In the genomic region with DNA sequence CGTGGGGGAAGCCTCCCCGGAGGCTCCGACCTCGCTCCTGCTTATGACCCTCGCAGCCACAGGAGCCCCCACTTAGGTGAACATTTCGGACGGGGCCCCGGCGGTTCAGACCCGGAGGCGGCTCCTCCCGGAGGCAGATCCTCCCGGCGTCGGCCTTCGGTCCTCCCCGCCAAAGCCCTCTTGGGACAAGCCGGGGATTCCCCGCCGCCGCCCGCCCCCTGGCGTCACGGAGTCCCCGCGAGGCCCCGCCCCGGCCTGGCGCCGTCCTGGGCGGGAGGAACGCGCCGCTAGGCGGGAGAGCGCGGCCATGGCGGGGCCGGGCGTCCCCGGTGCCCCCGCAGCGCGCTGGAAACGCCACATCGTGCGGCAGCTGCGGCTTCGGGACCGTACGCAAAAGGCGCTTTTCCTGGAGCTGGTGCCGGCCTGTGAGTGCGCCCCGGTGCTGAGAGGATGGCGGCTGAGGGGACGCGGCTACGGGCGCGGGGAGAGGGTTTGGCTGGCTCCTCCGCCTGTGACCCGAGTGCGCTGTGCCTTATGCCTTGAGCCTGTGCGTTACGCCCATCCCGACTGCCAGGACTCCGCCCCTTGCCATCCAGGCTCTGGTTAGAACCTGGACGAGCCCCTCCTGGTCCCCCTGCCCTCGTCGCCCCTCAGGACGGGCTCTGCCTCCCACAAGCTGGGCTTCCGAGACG, we compare ENCODE assay signal across 8 cellular contexts. TPM values are rescaled to one million over a fixed set of nuclear protein-coding genes. Genes with fewer than 3 reads are reported as not detected.
DNase-seq lines count a peak whose midpoint lies in the region; ATAC-seq, FAIRE-seq and TF ChIP-seq lines count a peak whose summit lies in the region.

ATG16L2 (plus strand) TSS at position 273 of the 692 bp plus-strand sequence; CDS start at position 308, 35 bp downstream.

- no peak for TF ChIP-seq CTCF in D721Med (IDR thresholded peaks at IDR 0.05; ENCODE audit: insufficient read depth, missing control alignments)

- H3K27me3 ChIP-seq in muscle layer of duodenum (ENCODE audit: low read depth, low read length), result no peaks in the 10 kb centered on the region

- H3K27ac ChIP-seq in muscle layer of duodenum (ENCODE audit: low read length), result peak within 1 kb of the TSS; percentile 80

- peaks cover 12 to 23% of the 10 kb centered on the region in 2 donors for H3K36me3 ChIP-seq in muscle layer of duodenum (ENCODE audit: control insufficient read depth in 1 of 2, insufficient read depth in 2 of 2, low read length in 2 of 2)

- no peak for FAIRE-seq in D721Med (lab: Jason Lieb, UNC)

- peaks cover 9 to 39% of the 10 kb centered on the region in 2 donors for H3K4me1 ChIP-seq in muscle layer of duodenum (ENCODE audit: control insufficient read depth in 1 of 2, insufficient read depth in 2 of 2, low read length in 2 of 2)

- DNase-seq in D721Med (ENCODE audit: insufficient read length, low spot score), result peak; percentile 92
- peak in 73 of 76 experiments; percentile 33 to 92 (median 75) for DNase-seq in HUDEP-2 (lab: John Stamatoyannopoulos, UW; ENCODE audit: unreplicated experiment in 76 of 76)
- DNase-seq in OCI-M1 (lab: John Stamatoyannopoulos, UW), result peak; percentile 99
- peak; percentile 98 for DNase-seq in activated T-cell treated with anti-CD3 and anti-CD28 coated beads, Interleukin-2, amount 50 U/mL, for 1 hour
- DNase-seq in stimulated activated CD8-positive, alpha-beta memory T cell treated with anti-CD3 and anti-CD28 coated beads, Interleukin-7, amount 100 ng/mL, for 4 hours (ENCODE audit: low read depth in 2 of 2), result peak; percentile 74 to 88

- H3K4me3 ChIP-seq in muscle layer of duodenum (ENCODE audit: low read depth in 1 of 2, low read length in 2 of 2), result peak within 1 kb of the TSS; percentile 94 to 99

- ATAC-seq in GM21367 (IDR thresholded peaks at IDR 0.05; ENCODE audit: unreplicated experiment) (peak; percentile 38), esophagus mucosa (peak; percentile 86)

- H3K9me3 ChIP-seq in muscle layer of duodenum (ENCODE audit: control insufficient read depth in 1 of 2, low read length in 2 of 2), result no peaks in the 10 kb centered on the region

RNA-seq across cellular contexts. Expression of gene ATG16L2, which starts in this region (rescaled TPM):
- total RNA-seq in esophagus mucosa, result 16.1 TPM

Comparison
In these comparisons a context has a peak if more than half of its experiments do, and no peak if none do; other contexts are left out.
1. Peak in every context shown above with its lines: DNase-seq, ATAC-seq, H3K4me3 ChIP-seq and H3K27ac ChIP-seq.